ENCODE assay signal across 9 cellular contexts in genomic region chr16:84718-85452, GRCh38. TPM values are rescaled to one million over a fixed set of nuclear protein-coding genes. Genes with fewer than 3 reads are reported as not detected.
A peak's percentile ranks its signal among the peaks of the same experiment; 100 is the strongest.
DNase-seq lines count a peak whose midpoint lies in the region; ATAC-seq, FAIRE-seq and TF ChIP-seq lines count a peak whose summit lies in the region.
"Had no signal": no experiment of that assay in that cellular context is flagged by ENCODE, and none has a peak within 500 bp of the region (broad histone marks: within the 10 kb centered on the region; RNA-seq: fewer than 3 reads in every experiment).

No MANE protein-coding gene starts in this region.

- intact Hi-C loops in GM12878 (cut with micrococcal nuclease; ENCODE audit: unreplicated experiment) = no loop called here

- TF ChIP-seq POLR2A in GM12878 (IDR thresholded peaks at IDR 0.05; ENCODE audit: low read depth, low read length) = peak; percentile 65

- H3K4me1 ChIP-seq in GM12878 (ENCODE audit: control insufficient read depth, insufficient read depth, low read length) = peaks cover 17% of the 10 kb centered on the region

- H3K9me3 ChIP-seq in GM12878 (replicated peaks; ENCODE audit: control insufficient read depth, insufficient read depth, low read length) = no peaks in the 10 kb centered on the region
- H3K9me3 ChIP-seq: neutrophil had no signal

- TF ChIP-seq CTCF in GM12878 (IDR thresholded peaks at IDR 0.05 in 2 of 3, conservative IDR thresholded peaks at IDR 0.05 in 1 of 3; ENCODE audit: control insufficient read depth in 2 of 3, extremely low read depth in 1 of 3, insufficient read depth in 1 of 3, low read depth in 3 of 3, low read length in 3 of 3) = no peak

- no peaks in the 10 kb centered on the region for H3K79me2 ChIP-seq in GM12878 (ENCODE audit: control insufficient read depth, insufficient read depth, low read length)

- H3K9ac ChIP-seq in GM12878 (ENCODE audit: control insufficient read depth, insufficient read depth, low read length) = no peak overlapping the region

- H4K20me1 ChIP-seq in GM12878 (ENCODE audit: control insufficient read depth, insufficient read depth) = no peaks in the 10 kb centered on the region

- BruUV-seq in GM12878 (replicated peaks; lab: Mats Ljungman, UMichigan) = no TSS peak

- peak; percentile 84 for FAIRE-seq in GM12878 (lab: Jason Lieb, UNC)

- peak; percentile 44 for DNase-seq in activated gamma-delta T cell treated with Interleukin-2 at 50 U/mL for 16 hours
- DNase-seq in activated gamma-delta T cell (lab: John Stamatoyannopoulos, UW) = no peak
- peak; percentile 34 for DNase-seq in SK-MEL-5 (ENCODE audit: low read depth, low spot score)
- peak; percentile 65 for DNase-seq in GM12878 (ENCODE audit: low read depth, low spot score)
- peak; percentile 98 for DNase-seq in kidney glomerular epithelial cell (lab: John Stamatoyannopoulos, UW)
- DNase-seq in stimulated activated CD8-positive, alpha-beta memory T cell treated with anti-CD3 and anti-CD28 coated beads, Interleukin-12 subunit alpha, Interleukin-12 subunit beta, amount 100 ng/mL, for 24 hours (ENCODE audit: extremely low read depth) = peak; percentile 31
- no peak for DNase-seq in H7

- in situ Hi-C loops in SK-MEL-5 (cut with HindIII; ENCODE audit: low pct_unique_long_range_greater_than_20kb, low sequenced_read_pairs) = no loop called here
- in situ Hi-C loops in GM12878 (cut with MboI) = no loop called here

- 36% methylated on average over 9 of the region's 9 CpGs for WGBS in GM12878 (ENCODE audit: insufficient coverage, insufficient replicate concordance, low lambda C conversion rate, missing lambda C conversion rate)

- H3K27me3 ChIP-seq in GM12878 (replicated peaks in 1 of 2; ENCODE audit: control insufficient read depth in 2 of 2, insufficient read depth in 2 of 2, low read length in 1 of 2) = no peaks in the 10 kb centered on the region
- no peaks in the 10 kb centered on the region for H3K27me3 ChIP-seq in H7 (ENCODE audit: control insufficient read depth, insufficient read depth, low read length)
- H3K27me3 ChIP-seq: neutrophil had no signal

- RAD21 ChIA-PET in GM12878 (lab: Charles Lee; ENCODE audit: unreplicated experiment) = interaction anchor here (1.0 to 2.2 kb wide), 5 partner anchors 12 to 45 kb away, joined by 3 to 12 read pairs (median 6); partner anchors contain the start of genes POLR3K and SNRNP25

- SMC1A ChIA-PET in GM12878 (lab: Charles Lee; ENCODE audit: uncharacterized antibody, unreplicated experiment) = interaction anchor here (1.8 to 2.4 kb wide), 2 partner anchors 11 to 19 kb away, joined by 7 to 9 read pairs; no protein-coding TSS in a partner anchor

- ATAC-seq in HG03457 (IDR thresholded peaks at IDR 0.05; ENCODE audit: unreplicated experiment) = peak; percentile 57
- peak; percentile 90 for ATAC-seq in GM12878

- TF ChIP-seq EP300 in GM12878 (IDR thresholded peaks at IDR 0.05; ENCODE audit: borderline replicate concordance in 1 of 2, control insufficient read depth in 1 of 2, low read depth in 2 of 2, low read length in 2 of 2) = peak in 1 of 2 experiments; percentile 48; a peak in 1 of 4 replicates

- peak overlapping the region; percentile 34 for H3K4me2 ChIP-seq in GM12878 (ENCODE audit: control insufficient read depth, insufficient read depth)

- H3K4me3 ChIP-seq in GM12878 (no peak overlapping the region), H7 (ENCODE audit: insufficient read depth, low read depth, low read length) (no peak overlapping the region)

- POLR2A ChIA-PET in GM12878 (lab: Charles Lee) = interaction anchor here (0.9 to 1.0 kb wide), 2 partner anchors 31 to 46 kb away, joined by 4 read pairs; partner anchors contain the start of genes POLR3K and SNRNP25

- H3K27ac ChIP-seq in GM12878 (ENCODE audit: control insufficient read depth, insufficient read depth) = peak overlapping the region; percentile 54
- H3K27ac ChIP-seq: neutrophil had no signal

- H3K36me3 ChIP-seq in GM12878 (ENCODE audit: control insufficient read depth in 2 of 2, insufficient read depth in 2 of 2, low read length in 1 of 2) (peaks cover 6 to 22% of the 10 kb centered on the region in 2 experiments; a peak in 3 of 4 replicates), H7 (replicated peaks; ENCODE audit: control insufficient read depth, insufficient read depth, low read length) (peaks cover 8% of the 10 kb centered on the region)

- CTCF ChIA-PET in GM12878 (lab: Yijun Ruan, JAX) = interaction anchor here (1.2 to 3.5 kb wide), 6 partner anchors 11 to 33 kb away, joined by 3 to 27 read pairs (median 8); no protein-coding TSS in a partner anchor

- no peak overlapping the region for H2AFZ ChIP-seq in GM12878 (ENCODE audit: control insufficient read depth, low read depth, low read length)

- no peak for TF ChIP-seq RAD21 in GM12878 (IDR thresholded peaks at IDR 0.05; ENCODE audit: insufficient read depth, low read depth, low read length)

RNA-seq across cellular contexts. Expression of gene MPG, which starts 6.9 kb away (rescaled TPM):
- total RNA-seq in SK-MEL-5 (2014; rRNA removed; shearing (Covaris generic)) = 57.3 and 70.9 TPM in 2 replicates
- 72.9 and 89.8 TPM in 2 replicates for polyA plus RNA-seq in SK-MEL-5 (2015; cell fraction: cytosol; rRNA removed)
- polyA plus RNA-seq in SK-MEL-5 (2015; cell fraction: nucleus; rRNA removed) = 18.9 and 20.0 TPM in 2 replicates
- 24.9 and 26.3 TPM in 2 replicates for total RNA-seq in GM12878 (2013; cell fraction: nucleolus; rRNA removed)
- total RNA-seq in GM12878 (2014; rRNA removed) = 147 and 193 TPM in 2 replicates
- total RNA-seq in GM12878 (2014; rRNA removed; fragmentation: Illumina TruSeq; extraction: Trizol) = 25.7 and 37.3 TPM in 2 replicates
- total RNA-seq in GM12878 (2021) = 70.8 and 74.1 TPM in 2 replicates
- polyA plus RNA-seq in GM12878 (2011; ENCODE audit: low read depth) = 24.2 TPM
- polyA plus RNA-seq in GM12878 (2011; rRNA removed) = 13.5 and 35.9 TPM in 2 replicates
- polyA plus RNA-seq in GM12878 (2011; cell fraction: cytosol; rRNA removed) = 92.3 and 129 TPM in 2 replicates
- 71.2 and 77.3 TPM in 2 replicates for polyA plus RNA-seq in GM12878 (2011; cell fraction: nucleus; rRNA removed)
- polyA plus RNA-seq in GM12878 (2012) = 51.3 and 64.2 TPM in 2 replicates
- 1.2 and 14.8 TPM in 2 replicates for polyA plus RNA-seq in GM12878 (2014; fragmentation: Illumina TruSeq; extraction: Trizol)
- 1 to 10 TPM in 1 of 2 experiments, under 1 TPM in 1; 0.32 to 4.8 TPM for polyA plus RNA-seq in GM12878 (2014; fragmentation: Nextera tagmentation; extraction: Ambion mirVana)
- 162 and 200 TPM in 2 replicates for polyA plus RNA-seq in GM12878 (2014; rRNA removed)
- polyA plus RNA-seq in GM12878 (2016; fragmentation: Nextera tagmentation; extraction: Ambion mirVana) = 10 to 100 TPM; 75.5 to 80.8 TPM
- 9.1 and 38.3 TPM in 2 replicates for polyA minus RNA-seq in GM12878 (2011; rRNA and poly(A)+ RNA removed)
- polyA minus RNA-seq in GM12878 (2011; cell fraction: cytosol; rRNA and poly(A)+ RNA removed) = 25.2 and 28.2 TPM in 2 replicates
- polyA minus RNA-seq in GM12878 (2011; cell fraction: nucleus; rRNA and poly(A)+ RNA removed) = 15.6 and 18.5 TPM in 2 replicates
- total RNA-seq in H7 (2014; rRNA removed; shearing (Covaris generic)) = 140 and 181 TPM in 2 replicates

RNA-seq across cellular contexts. Expression of gene RHBDF1, which starts 12.5 kb away (rescaled TPM):
- total RNA-seq in SK-MEL-5 (2014; rRNA removed; shearing (Covaris generic)) = 5.9 and 7.9 TPM in 2 replicates
- 9.4 and 12.3 TPM in 2 replicates for polyA plus RNA-seq in SK-MEL-5 (2015; cell fraction: cytosol; rRNA removed)
- polyA plus RNA-seq in SK-MEL-5 (2015; cell fraction: nucleus; rRNA removed) = 111 and 122 TPM in 2 replicates
- total RNA-seq in GM12878 (2013; cell fraction: nucleolus; rRNA removed) = 0.42 and 0.88 TPM in 2 replicates
- 0.54 and 0.85 TPM in 2 replicates for total RNA-seq in GM12878 (2014; rRNA removed)
- 0.14 and 0.36 TPM in 2 replicates for total RNA-seq in GM12878 (2014; rRNA removed; fragmentation: Illumina TruSeq; extraction: Trizol)
- 0.72 and 0.93 TPM in 2 replicates for total RNA-seq in GM12878 (2021)
- 1.5 TPM for polyA plus RNA-seq in GM12878 (2011; ENCODE audit: low read depth)
- polyA plus RNA-seq in GM12878 (2011; rRNA removed) = 0.04 TPM in 1 of 2 replicates, not detected in the other
- polyA plus RNA-seq in GM12878 (2011; cell fraction: cytosol; rRNA removed) = 0.03 and 0.12 TPM in 2 replicates
- 1.3 and 1.4 TPM in 2 replicates for polyA plus RNA-seq in GM12878 (2011; cell fraction: nucleus; rRNA removed)
- polyA plus RNA-seq in GM12878 (2012) = 1.6 and 2.0 TPM in 2 replicates
- 0.40 TPM in 1 of 2 replicates, not detected in the other for polyA plus RNA-seq in GM12878 (2014; fragmentation: Illumina TruSeq; extraction: Trizol)
- under 1 TPM in 1 of 2 experiments, not detected in 1; 0.09 TPM for polyA plus RNA-seq in GM12878 (2014; fragmentation: Nextera tagmentation; extraction: Ambion mirVana)
- polyA plus RNA-seq in GM12878 (2014; rRNA removed) = 0.19 and 0.42 TPM in 2 replicates
- not detected for polyA plus RNA-seq in GM12878 (2016; fragmentation: Nextera tagmentation; extraction: Ambion mirVana)
- polyA minus RNA-seq in GM12878 (2011; rRNA and poly(A)+ RNA removed) = not detected in 2 replicates
- polyA minus RNA-seq in GM12878 (2011; cell fraction: cytosol; rRNA and poly(A)+ RNA removed) = 0.62 TPM in 1 of 2 replicates, not detected in the other
- polyA minus RNA-seq in GM12878 (2011; cell fraction: nucleus; rRNA and poly(A)+ RNA removed) = 0.12 and 0.77 TPM in 2 replicates
- total RNA-seq in H7 (2014; rRNA removed; shearing (Covaris generic)) = 38.2 and 42.5 TPM in 2 replicates

RNA-seq across cellular contexts. Expression of gene SNRNP25, which starts 31.3 kb away (rescaled TPM):
- total RNA-seq in SK-MEL-5 (2014; rRNA removed; shearing (Covaris generic)) = 26.0 and 28.2 TPM in 2 replicates
- 22.4 and 29.9 TPM in 2 replicates for polyA plus RNA-seq in SK-MEL-5 (2015; cell fraction: cytosol; rRNA removed)
- polyA plus RNA-seq in SK-MEL-5 (2015; cell fraction: nucleus; rRNA removed) = 16.0 and 24.5 TPM in 2 replicates
- total RNA-seq in GM12878 (2013; cell fraction: nucleolus; rRNA removed) = 19.0 and 21.4 TPM in 2 replicates
- total RNA-seq in GM12878 (2014; rRNA removed) = 68.5 and 79.9 TPM in 2 replicates
- total RNA-seq in GM12878 (2014; rRNA removed; fragmentation: Illumina TruSeq; extraction: Trizol) = 58.6 and 58.9 TPM in 2 replicates
- 69.8 and 72.6 TPM in 2 replicates for total RNA-seq in GM12878 (2021)
- polyA plus RNA-seq in GM12878 (2011; ENCODE audit: low read depth) = 95.4 TPM
- 39.9 and 56.9 TPM in 2 replicates for polyA plus RNA-seq in GM12878 (2011; rRNA removed)
- polyA plus RNA-seq in GM12878 (2011; cell fraction: cytosol; rRNA removed) = 67.5 and 80.5 TPM in 2 replicates
- polyA plus RNA-seq in GM12878 (2011; cell fraction: nucleus; rRNA removed) = 38.6 and 41.4 TPM in 2 replicates
- 52.2 and 67.8 TPM in 2 replicates for polyA plus RNA-seq in GM12878 (2012)
- polyA plus RNA-seq in GM12878 (2014; fragmentation: Illumina TruSeq; extraction: Trizol) = 40.2 and 65.9 TPM in 2 replicates
- polyA plus RNA-seq in GM12878 (2014; fragmentation: Nextera tagmentation; extraction: Ambion mirVana) = 10 to 100 TPM; 40.9 to 59.8 TPM
- 84.2 and 90.2 TPM in 2 replicates for polyA plus RNA-seq in GM12878 (2014; rRNA removed)
- polyA plus RNA-seq in GM12878 (2016; fragmentation: Nextera tagmentation; extraction: Ambion mirVana) = 100 to 1,000 TPM; 122 to 138 TPM
- polyA minus RNA-seq in GM12878 (2011; rRNA and poly(A)+ RNA removed) = 20.5 and 23.6 TPM in 2 replicates
- polyA minus RNA-seq in GM12878 (2011; cell fraction: cytosol; rRNA and poly(A)+ RNA removed) = 7.4 and 10.0 TPM in 2 replicates
- 7.1 and 12.8 TPM in 2 replicates for polyA minus RNA-seq in GM12878 (2011; cell fraction: nucleus; rRNA and poly(A)+ RNA removed)
- total RNA-seq in H7 (2014; rRNA removed; shearing (Covaris generic)) = 39.5 and 52.9 TPM in 2 replicates

RNA-seq across cellular contexts. Expression of gene POLR3K, which starts 31.5 kb away (rescaled TPM):
- 5.3 and 7.0 TPM in 2 replicates for total RNA-seq in SK-MEL-5 (2014; rRNA removed; shearing (Covaris generic))
- 16.4 and 26.4 TPM in 2 replicates for polyA plus RNA-seq in SK-MEL-5 (2015; cell fraction: cytosol; rRNA removed)
- 2.9 and 5.0 TPM in 2 replicates for polyA plus RNA-seq in SK-MEL-5 (2015; cell fraction: nucleus; rRNA removed)
- 38.3 and 42.5 TPM in 2 replicates for total RNA-seq in GM12878 (2013; cell fraction: nucleolus; rRNA removed)
- total RNA-seq in GM12878 (2014; rRNA removed) (25.0 and 25.6 TPM in 2 replicates), GM12878 (2014; rRNA removed; fragmentation: Illumina TruSeq; extraction: Trizol) (23.8 and 25.3 TPM in 2 replicates), GM12878 (2021) (56.0 and 58.3 TPM in 2 replicates)
- polyA plus RNA-seq in GM12878 (2011; ENCODE audit: low read depth) = 25.6 TPM
- polyA plus RNA-seq in GM12878 (2011; rRNA removed) (54.9 and 65.8 TPM in 2 replicates), GM12878 (2014; fragmentation: Illumina TruSeq; extraction: Trizol) (23.1 and 39.1 TPM in 2 replicates), GM12878 (2014; fragmentation: Nextera tagmentation; extraction: Ambion mirVana) (100 to 1,000 TPM; 195 to 222 TPM), GM12878 (2014; rRNA removed) (60.0 and 62.2 TPM in 2 replicates), GM12878 (2016; fragmentation: Nextera tagmentation; extraction: Ambion mirVana) (100 to 1,000 TPM; 106 to 115 TPM)
- polyA plus RNA-seq in GM12878 (2011; cell fraction: cytosol; rRNA removed) = 105 and 107 TPM in 2 replicates
- polyA plus RNA-seq in GM12878 (2011; cell fraction: nucleus; rRNA removed) = 52.4 and 59.9 TPM in 2 replicates
- 35.4 and 38.1 TPM in 2 replicates for polyA plus RNA-seq in GM12878 (2012)
- 66.7 and 70.0 TPM in 2 replicates for polyA minus RNA-seq in GM12878 (2011; rRNA and poly(A)+ RNA removed)
- polyA minus RNA-seq in GM12878 (2011; cell fraction: cytosol; rRNA and poly(A)+ RNA removed) = 20.0 and 22.8 TPM in 2 replicates
- polyA minus RNA-seq in GM12878 (2011; cell fraction: nucleus; rRNA and poly(A)+ RNA removed) = 14.5 and 26.7 TPM in 2 replicates
- total RNA-seq in H7 (2014; rRNA removed; shearing (Covaris generic)) = 11.0 and 13.5 TPM in 2 replicates

RNA-seq across cellular contexts. Expression of gene NPRL3, which starts 53.6 kb away (rescaled TPM):
- total RNA-seq in SK-MEL-5 (2014; rRNA removed; shearing (Covaris generic)) = 4.1 and 5.6 TPM in 2 replicates
- 57.6 and 81.1 TPM in 2 replicates for polyA plus RNA-seq in SK-MEL-5 (2015; cell fraction: cytosol; rRNA removed)
- polyA plus RNA-seq in SK-MEL-5 (2015; cell fraction: nucleus; rRNA removed) = 42.2 and 68.1 TPM in 2 replicates
- total RNA-seq in GM12878 (2013; cell fraction: nucleolus; rRNA removed) = 50.4 and 60.4 TPM in 2 replicates
- total RNA-seq in GM12878 (2014; rRNA removed) = 8.4 and 9.5 TPM in 2 replicates
- 5.3 and 5.5 TPM in 2 replicates for total RNA-seq in GM12878 (2014; rRNA removed; fragmentation: Illumina TruSeq; extraction: Trizol)
- total RNA-seq in GM12878 (2021) = 37.3 and 42.8 TPM in 2 replicates
- polyA plus RNA-seq in GM12878 (2011; ENCODE audit: low read depth) = 17.8 TPM
- polyA plus RNA-seq in GM12878 (2011; rRNA removed) = 2.3 and 5.2 TPM in 2 replicates
- polyA plus RNA-seq in GM12878 (2011; cell fraction: cytosol; rRNA removed) = 7.5 and 7.8 TPM in 2 replicates
- polyA plus RNA-seq in GM12878 (2011; cell fraction: nucleus; rRNA removed) = 44.5 and 55.9 TPM in 2 replicates
- 31.3 and 36.6 TPM in 2 replicates for polyA plus RNA-seq in GM12878 (2012)
- 7.4 and 19.5 TPM in 2 replicates for polyA plus RNA-seq in GM12878 (2014; fragmentation: Illumina TruSeq; extraction: Trizol)
- polyA plus RNA-seq in GM12878 (2014; fragmentation: Nextera tagmentation; extraction: Ambion mirVana) = 1 to 10 TPM in 1 of 2 experiments, under 1 TPM in 1; 0.93 to 1.7 TPM
- 18.3 and 26.3 TPM in 2 replicates for polyA plus RNA-seq in GM12878 (2014; rRNA removed)
- polyA plus RNA-seq in GM12878 (2016; fragmentation: Nextera tagmentation; extraction: Ambion mirVana) = 10 to 100 TPM; 21.7 to 22.6 TPM
- 14.2 and 21.2 TPM in 2 replicates for polyA minus RNA-seq in GM12878 (2011; rRNA and poly(A)+ RNA removed)
- 9.4 and 12.8 TPM in 2 replicates for polyA minus RNA-seq in GM12878 (2011; cell fraction: cytosol; rRNA and poly(A)+ RNA removed)
- 12.9 and 22.5 TPM in 2 replicates for polyA minus RNA-seq in GM12878 (2011; cell fraction: nucleus; rRNA and poly(A)+ RNA removed)
- total RNA-seq in H7 (2014; rRNA removed; shearing (Covaris generic)) = 9.9 and 10.9 TPM in 2 replicates

Comparison
In these comparisons a context has a peak if more than half of its experiments do, and no peak if none do; other contexts are left out.
1. DNase-seq: peak in activated gamma-delta T cell treated with Interleukin-2 at 50 U/mL for 16 hours (single experiment), SK-MEL-5 (single experiment), GM12878 (single experiment), kidney glomerular epithelial cell (single experiment) and stimulated activated CD8-positive, alpha-beta memory T cell treated with anti-CD3 and anti-CD28 coated beads, Interleukin-12 subunit alpha, Interleukin-12 subunit beta, amount 100 ng/mL, for 24 hours (single experiment); none in activated gamma-delta T cell (single experiment) and H7 (single experiment).